In genomic region chr4:81152839-81153713, GRCh38 we compare ENCODE assay signal across 11 cellular contexts.
DNase-seq lines count a peak whose midpoint lies in the region; ATAC-seq and TF ChIP-seq lines count a peak whose summit lies in the region.
"Had no signal": no experiment of that assay in that cellular context is flagged by ENCODE, and none has a peak within 500 bp of the region (broad histone marks: within the 10 kb centered on the region; RNA-seq: fewer than 3 reads in every experiment).

No MANE protein-coding gene starts in this region.

- no peaks in the 10 kb centered on the region for H3K4me1 Mint-ChIP-seq in nephron

- H3K4me1 ChIP-seq in HUES6 (ENCODE audit: control insufficient read depth, insufficient read depth, low read length) (no peaks in the 10 kb centered on the region), breast epithelium (no peaks in the 10 kb centered on the region)

- H3K9me3 ChIP-seq in HUES6 (ENCODE audit: control insufficient read depth, insufficient read depth, low read depth, low read length) (no peaks in the 10 kb centered on the region), breast epithelium (no peaks in the 10 kb centered on the region)

- H3K36me3 ChIP-seq in HUES6 (ENCODE audit: control insufficient read depth, insufficient read depth, low read length) (no peaks in the 10 kb centered on the region), breast epithelium (peaks cover under 1% of the 10 kb centered on the region)

- no peak for TF ChIP-seq CTCF in breast epithelium (IDR thresholded peaks at IDR 0.05)
- no peak for TF ChIP-seq CTCF in nephron (IDR thresholded peaks at IDR 0.05; ENCODE audit: unreplicated experiment in 3 of 3)

- CTCF ChIA-PET in HEK293T (lab: Yijun Ruan, JAX) = no interaction called here

- H3K27me3 Mint-ChIP-seq in nephron (ENCODE audit: low read depth) = no peaks in the 10 kb centered on the region

- H3K27ac Mint-ChIP-seq in nephron = peak overlapping the region in 2 of 3 experiments; percentile 42 to 87

- DNase-seq in NCI-H1436 treated with DMSO at 0.1 percent for 48 hours (lab: John Stamatoyannopoulos, UW) (peak; percentile 1), NCI-H1436 (lab: John Stamatoyannopoulos, UW) (no peak), breast epithelium (ENCODE audit: low spot score in 2 of 2) (no peak), ecto neural progenitor cell (ENCODE audit: low spot score) (no peak), HEK293T (ENCODE audit: extremely low spot score) (no peak)
- DNase-seq: amygdala, GDM1, NCI-H748 treated with DMSO at 0.1 percent for 48 hours had no signal

- peak overlapping the region; percentile 89 for H3K9ac ChIP-seq in HUES6 (ENCODE audit: low read length)

- no peak overlapping the region for H3K27ac ChIP-seq in HUES6 (ENCODE audit: low read depth, low read length)
- H3K27ac ChIP-seq in breast epithelium = no peak overlapping the region

- peaks cover 16% of the 10 kb centered on the region for H3K9me3 Mint-ChIP-seq in nephron

- POLR2A ChIA-PET in HEK293T (lab: Yijun Ruan, JAX) = no interaction called here

- H3K4me3 ChIP-seq in HUES6 (ENCODE audit: low read depth, low read length) (peak overlapping the region; percentile 85), breast epithelium (peak overlapping the region in 2 of 3 donors; percentile 49 to 57)

- no peak for TF ChIP-seq POLR2A in breast epithelium (IDR thresholded peaks at IDR 0.05)

- H3K4me3 Mint-ChIP-seq in nephron = peak overlapping the region; percentile 70 to 83 (median 82)

- intact Hi-C loops in breast epithelium (cut with DNase I; ENCODE audit: low total_unique reads) = no loop called here

- peaks cover 19% of the 10 kb centered on the region for H3K36me3 Mint-ChIP-seq in nephron (ENCODE audit: low read depth)

- no peaks in the 10 kb centered on the region for H3K27me3 ChIP-seq in HUES6 (ENCODE audit: control insufficient read depth, insufficient read depth, low read length)
- H3K27me3 ChIP-seq in breast epithelium = no peaks in the 10 kb centered on the region

- ATAC-seq in GM21360 (IDR thresholded peaks at IDR 0.05; ENCODE audit: unreplicated experiment) = no peak

TF ChIP-seq in HEK293T, 16 proteins besides CTCF, POLR2A, EP300 and RAD21:
- TF ChIP-seq SUZ12 (IDR thresholded peaks at IDR 0.05) (no peak), FOXM1 (IDR thresholded peaks at IDR 0.05; ENCODE audit: borderline replicate concordance) (no peak), ARNT (IDR thresholded peaks at IDR 0.05) (no peak), FOXA1 (IDR thresholded peaks at IDR 0.05) (no peak), LEF1 (IDR thresholded peaks at IDR 0.05; ENCODE audit: borderline replicate concordance) (no peak), NFRKB (IDR thresholded peaks at IDR 0.05) (no peak), CTBP1 (IDR thresholded peaks at IDR 0.05; ENCODE audit: borderline replicate concordance) (no peak), HDGF (IDR thresholded peaks at IDR 0.05; ENCODE audit: borderline replicate concordance) (no peak), PKNOX1 (IDR thresholded peaks at IDR 0.05) (no peak), SP1 (IDR thresholded peaks at IDR 0.05) (no peak), L3MBTL2 (conservative IDR thresholded peaks at IDR 0.05) (no peak), BHLHE40 (IDR thresholded peaks at IDR 0.05; ENCODE audit: borderline replicate concordance) (no peak), ELF4 (IDR thresholded peaks at IDR 0.05) (no peak), FOXK2 (IDR thresholded peaks at IDR 0.05) (no peak), TARDBP (IDR thresholded peaks at IDR 0.05) (no peak)
